24 cellular contexts compared by ENCODE assay signal in the genomic region with DNA sequence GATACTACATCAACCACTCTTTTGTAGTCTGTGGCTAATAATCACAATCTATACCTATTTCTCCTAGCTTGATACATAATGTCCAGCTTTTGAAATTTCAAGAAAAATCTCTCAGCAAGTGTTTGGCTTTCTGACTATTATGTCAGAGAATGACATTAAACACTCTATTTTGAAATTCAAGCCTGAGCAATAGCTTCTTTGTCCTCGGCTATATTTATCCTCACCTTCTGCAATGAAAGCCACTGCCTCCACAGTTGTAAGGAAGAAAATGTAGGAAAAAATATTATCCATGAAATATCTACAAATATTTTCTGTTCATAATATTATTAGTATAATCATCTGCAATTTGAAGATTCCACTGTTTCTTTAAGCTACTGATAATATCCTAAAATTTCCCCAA. TPM values are rescaled to one million over a fixed set of nuclear protein-coding genes. Genes with fewer than 3 reads are reported as not detected.
"Had no signal": no experiment of that assay in that cellular context is flagged by ENCODE, and none has a peak within 500 bp of the region (broad histone marks: within the 10 kb centered on the region; RNA-seq: fewer than 3 reads in every experiment).

No MANE protein-coding gene starts in this region.

- H3K9me3 ChIP-seq: colonic mucosa, esophagus muscularis mucosa, esophagus squamous epithelium, gastroesophageal sphincter, heart left ventricle, heart right ventricle had no signal

- H3K4me1 ChIP-seq: colonic mucosa, esophagus muscularis mucosa, esophagus squamous epithelium, foreskin keratinocyte, gastroesophageal sphincter, heart left ventricle, heart right ventricle had no signal

- DNase-seq: colonic mucosa; cortex of kidney; dermis blood vessel endothelial cell; dorsolateral prefrontal cortex; effector CD4-positive, alpha-beta T cell; effector CD8-positive, alpha-beta T cell; effector memory CD4-positive, alpha-beta T cell; effector memory CD8-positive, alpha-beta T cell; endodermal cell; erythroblast; esophagus squamous epithelium; foreskin keratinocyte; foreskin melanocyte; glutamatergic neuron; head of caudate nucleus; heart left ventricle; heart right ventricle had no signal

- H3K4me3 ChIP-seq: colonic mucosa, coronary artery, dorsolateral prefrontal cortex, esophagus muscularis mucosa, esophagus squamous epithelium, gastroesophageal sphincter, heart left ventricle, heart right ventricle had no signal

- H3K27me3 ChIP-seq: colonic mucosa, dorsolateral prefrontal cortex, esophagus muscularis mucosa, esophagus squamous epithelium, foreskin keratinocyte, gastroesophageal sphincter, heart left ventricle, heart right ventricle had no signal

- ATAC-seq: effector memory CD8-positive, alpha-beta T cell; esophagus mucosa; foreskin keratinocyte; gastroesophageal sphincter; heart left ventricle; heart right ventricle had no signal

- H3K27ac ChIP-seq: colonic mucosa, coronary artery, epithelial cell of prostate, esophagus muscularis mucosa, esophagus squamous epithelium, foreskin keratinocyte, gastroesophageal sphincter, heart left ventricle, heart right ventricle had no signal

- H3K36me3 ChIP-seq: colonic mucosa, esophagus muscularis mucosa, esophagus squamous epithelium, gastroesophageal sphincter, heart left ventricle, heart right ventricle had no signal

RNA-seq across cellular contexts. Expression of gene LRRC7, which starts 22.1 kb away (rescaled TPM):
- total RNA-seq: dermis blood vessel endothelial cell, epithelial cell of proximal tubule, fibroblast of lung had no signal
